Comparison of ENCODE assay signal across 11 cellular contexts in the genomic region with DNA sequence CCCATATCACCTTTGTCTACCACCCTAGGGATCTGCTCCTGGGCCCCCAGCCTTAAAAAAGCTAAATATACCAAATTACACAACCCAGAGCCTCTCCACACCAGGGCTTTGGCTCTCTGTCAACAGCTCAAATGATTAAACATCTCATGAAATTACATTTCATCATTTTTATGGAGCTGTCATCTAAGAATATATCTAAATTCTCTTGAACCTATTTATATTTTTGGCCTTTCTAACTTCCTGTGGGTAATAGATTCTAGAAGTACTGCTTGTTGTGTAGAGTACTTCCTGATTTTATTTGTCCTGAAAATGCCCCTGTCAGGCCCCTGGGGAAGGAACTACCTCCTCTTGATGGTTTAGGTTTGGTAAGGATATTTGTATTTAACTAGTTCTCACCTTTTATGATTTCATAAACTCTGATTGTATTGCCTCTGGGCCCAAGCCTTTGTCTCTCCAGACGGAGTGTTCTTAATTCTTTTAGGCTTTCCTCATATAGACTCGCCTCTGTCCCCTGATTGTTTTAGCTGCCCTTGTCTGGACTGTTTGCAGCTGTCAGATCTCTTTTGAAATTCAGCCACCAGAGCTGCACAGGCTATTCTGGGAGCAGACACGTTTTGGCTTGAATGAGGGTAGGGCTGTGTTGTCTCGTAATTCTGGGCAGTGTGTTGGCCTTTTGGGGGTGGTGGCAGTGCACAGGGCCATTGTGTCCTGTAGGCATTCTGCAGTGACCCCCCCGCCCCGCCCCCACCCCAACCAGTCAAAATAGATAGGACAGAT. TPM values are rescaled to one million over a fixed set of nuclear protein-coding genes. Genes with fewer than 3 reads are reported as not detected.
DNase-seq lines count a peak whose midpoint lies in the region; ATAC-seq and TF ChIP-seq lines count a peak whose summit lies in the region.
"Had no signal": no experiment of that assay in that cellular context is flagged by ENCODE, and none has a peak within 500 bp of the region (broad histone marks: within the 10 kb centered on the region; RNA-seq: fewer than 3 reads in every experiment).

No MANE protein-coding gene starts in this region.

- TF ChIP-seq RAD21 in SK-N-SH (IDR thresholded peaks at IDR 0.05; ENCODE audit: low read length) = no peak

- DNase-seq in MM.1S = peak; percentile 68
- DNase-seq in SK-N-SH = peak; percentile 63
- no peak for DNase-seq in right cardiac atrium
- DNase-seq in superior temporal gyrus (ENCODE audit: extremely low spot score) = peak; percentile 35
- DNase-seq in amniotic stem cell (lab: John Stamatoyannopoulos, UW) = no peak
- DNase-seq in activated gamma-delta T cell treated with Interleukin-2 at 50 U/mL for 16 hours = no peak
- no peak for DNase-seq in G401 (ENCODE audit: low spot score)
- DNase-seq: mesenchymal stem cell; stimulated activated CD4-positive, alpha-beta T cell treated with anti-CD3 and anti-CD28 coated beads, Interleukin-15, amount 100 ng/mL, for 24 hours had no signal

- in situ Hi-C loops in G401 (cut with HindIII; ENCODE audit: low sequenced_read_pairs) = no loop called here

- H3K4me1 ChIP-seq in MM.1S (ENCODE audit: low read length) (peaks cover 19% of the 10 kb centered on the region), SK-N-SH (ENCODE audit: control insufficient read depth in 1 of 2, insufficient read depth in 2 of 2, low read depth in 1 of 2, low read length in 1 of 2) (peaks cover 0 to 19% of the 10 kb centered on the region in 2 experiments; a peak in 2 of 4 replicates), right cardiac atrium (ENCODE audit: control insufficient read depth, insufficient read depth, low read length) (peaks cover 9% of the 10 kb centered on the region)

- H3K9me3 ChIP-seq in MM.1S (replicated peaks; ENCODE audit: insufficient read depth, low read length) (no peaks in the 10 kb centered on the region), SK-N-SH (no peaks in the 10 kb centered on the region), right cardiac atrium (ENCODE audit: control insufficient read depth, low read length) (no peaks in the 10 kb centered on the region)

- TF ChIP-seq CTCF in MM.1S (IDR thresholded peaks at IDR 0.05; ENCODE audit: low read length) = no peak
- no peak for TF ChIP-seq CTCF in SK-N-SH (IDR thresholded peaks at IDR 0.05)

- intact Hi-C loops in right cardiac atrium (cut with DNase I) = no loop called here

- H3K4me3 ChIP-seq in MM.1S (ENCODE audit: low read length) (no peak overlapping the region), SK-N-SH (ENCODE audit: low read depth in 2 of 2, low read length in 1 of 2) (no peak overlapping the region), right cardiac atrium (ENCODE audit: low read length) (no peak overlapping the region)

- no peak overlapping the region for H3K9ac ChIP-seq in MM.1S (ENCODE audit: low read length)
- no peak overlapping the region for H3K9ac ChIP-seq in SK-N-SH

- H3K9me2 ChIP-seq in MM.1S (replicated peaks; ENCODE audit: insufficient read depth, low read length) (no peaks in the 10 kb centered on the region), SK-N-SH (no peaks in the 10 kb centered on the region)

- CTCF ChIA-PET in SK-N-SH (lab: Yijun Ruan, JAX) = interaction anchor here (0.5 to 2.6 kb wide), 10 partner anchors 9 to 203 kb away, joined by 3 to 17 read pairs (median 4); no protein-coding TSS in a partner anchor

- peak overlapping the region; percentile 25 for H2AFZ ChIP-seq in MM.1S (ENCODE audit: low read length)
- no peak overlapping the region for H2AFZ ChIP-seq in SK-N-SH (ENCODE audit: low read depth)

- H4K20me1 ChIP-seq in MM.1S (ENCODE audit: insufficient read depth, low read length) (no peaks in the 10 kb centered on the region), SK-N-SH (ENCODE audit: insufficient read depth) (no peaks in the 10 kb centered on the region)

- H3K79me2 ChIP-seq in MM.1S (ENCODE audit: low read length) (no peaks in the 10 kb centered on the region), SK-N-SH (ENCODE audit: insufficient read depth) (no peaks in the 10 kb centered on the region)

- H3F3A ChIP-seq in MM.1S (ENCODE audit: insufficient read depth, low read length) (0 out of 2 replicates have a peak, but pooled peaks cover 2% of the 10 kb centered on the region), SK-N-SH (replicated peaks; ENCODE audit: insufficient read depth) (no peaks in the 10 kb centered on the region)

- H3K4me2 ChIP-seq in MM.1S (ENCODE audit: low read depth, low read length) (peak overlapping the region; percentile 28; the same call in 1 of the 2 replicates), SK-N-SH (no peak overlapping the region)

- 26% methylated on average over 5 of the region's 6 CpGs for WGBS in SK-N-SH (ENCODE audit: low lambda C conversion rate)
- 8% methylated on average over 6 of the region's 6 CpGs for WGBS in right cardiac atrium

- ATAC-seq in right cardiac atrium = peak; percentile 83 to 88

- H3K36me3 ChIP-seq in MM.1S (replicated peaks; ENCODE audit: insufficient read depth, low read length) (no peaks in the 10 kb centered on the region), SK-N-SH (replicated peaks in 1 of 2; ENCODE audit: control insufficient read depth in 1 of 2, insufficient read depth in 2 of 2, low read length in 1 of 2) (no peaks in the 10 kb centered on the region)

- H3K27ac ChIP-seq in MM.1S (ENCODE audit: low read length) = peak overlapping the region; percentile 53; the same call in 1 of the 2 replicates
- H3K27ac ChIP-seq in SK-N-SH (ENCODE audit: low read depth in 2 of 2, low read length in 1 of 2) = peak overlapping the region in 1 of 2 experiments; percentile 87; a peak in 2 of 4 replicates
- H3K27ac ChIP-seq in right cardiac atrium (ENCODE audit: low read length) = peak overlapping the region; percentile 88

- POLR2A ChIA-PET in SK-N-SH (lab: Yijun Ruan, JAX) = interaction anchor here (0.7 to 0.9 kb wide), 2 partner anchors 17 to 29 kb away, joined by 3 read pairs; no protein-coding TSS in a partner anchor

- H3K27me3 ChIP-seq in MM.1S (replicated peaks; ENCODE audit: insufficient read depth, low read length) (no peaks in the 10 kb centered on the region), SK-N-SH (ENCODE audit: insufficient read depth) (no peaks in the 10 kb centered on the region), right cardiac atrium (ENCODE audit: control insufficient read depth, insufficient read depth) (no peaks in the 10 kb centered on the region)

- TF ChIP-seq EP300 in SK-N-SH (IDR thresholded peaks at IDR 0.05; ENCODE audit: borderline replicate concordance in 1 of 2, low read depth in 1 of 2, low read length in 1 of 2) = no peak

TF ChIP-seq in SK-N-SH, 30 proteins besides CTCF, POLR2A, EP300 and RAD21:
- TF ChIP-seq, protein P1, sequence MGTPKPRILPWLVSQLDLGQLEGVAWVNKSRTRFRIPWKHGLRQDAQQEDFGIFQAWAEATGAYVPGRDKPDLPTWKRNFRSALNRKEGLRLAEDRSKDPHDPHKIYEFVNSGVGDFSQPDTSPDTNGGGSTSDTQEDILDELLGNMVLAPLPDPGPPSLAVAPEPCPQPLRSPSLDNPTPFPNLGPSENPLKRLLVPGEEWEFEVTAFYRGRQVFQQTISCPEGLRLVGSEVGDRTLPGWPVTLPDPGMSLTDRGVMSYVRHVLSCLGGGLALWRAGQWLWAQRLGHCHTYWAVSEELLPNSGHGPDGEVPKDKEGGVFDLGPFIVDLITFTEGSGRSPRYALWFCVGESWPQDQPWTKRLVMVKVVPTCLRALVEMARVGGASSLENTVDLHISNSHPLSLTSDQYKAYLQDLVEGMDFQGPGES (IDR thresholded peaks at IDR 0.05; ENCODE audit: low read depth, low read length) = no peak
- TF ChIP-seq MXI1 (IDR thresholded peaks at IDR 0.05; ENCODE audit: low read depth, low read length) = peak; percentile 83
TF ChIP-seq in SK-N-SH: peak in this region for 1.

RNA-seq across cellular contexts. Expression of a gene that starts 16.6 kb away (rescaled TPM):
- polyA plus RNA-seq in SK-N-SH (2012; rRNA removed) (not detected in 2 replicates), right cardiac atrium (not detected)
- polyA plus RNA-seq in SK-N-SH (2012; cell fraction: cytosol; rRNA removed) = not detected in 2 replicates
- polyA plus RNA-seq in SK-N-SH (2012; cell fraction: nucleus; rRNA removed) = not detected in 2 replicates
- not detected for total RNA-seq in right cardiac atrium
- not detected in 2 replicates for total RNA-seq in G401 (2014; rRNA removed; shearing (Covaris generic))
- total RNA-seq: subcutaneous adipose tissue had no signal
- polyA plus RNA-seq: esophagus had no signal

RNA-seq across cellular contexts. Expression of a gene that starts 42.9 kb away (rescaled TPM):
- polyA plus RNA-seq in SK-N-SH (2012; rRNA removed) = 4.4 and 5.5 TPM in 2 replicates
- 1.3 and 2.0 TPM in 2 replicates for polyA plus RNA-seq in SK-N-SH (2012; cell fraction: cytosol; rRNA removed)
- polyA plus RNA-seq in SK-N-SH (2012; cell fraction: nucleus; rRNA removed) = 39.4 and 55.6 TPM in 2 replicates
- 10 to 100 TPM; 14.0 to 50.3 (median 29.4) TPM for total RNA-seq in right cardiac atrium
- 29.3 TPM for polyA plus RNA-seq in right cardiac atrium
- 2.1 and 3.4 TPM in 2 replicates for total RNA-seq in G401 (2014; rRNA removed; shearing (Covaris generic))

RNA-seq across cellular contexts. Expression of a gene that starts 58.3 kb away (rescaled TPM):
- polyA plus RNA-seq in SK-N-SH (2012; rRNA removed) = 3.2 and 4.8 TPM in 2 replicates
- 1.6 and 2.5 TPM in 2 replicates for polyA plus RNA-seq in SK-N-SH (2012; cell fraction: cytosol; rRNA removed)
- polyA plus RNA-seq in SK-N-SH (2012; cell fraction: nucleus; rRNA removed) = 2.3 and 2.4 TPM in 2 replicates
- total RNA-seq in right cardiac atrium = 10 to 100 TPM; 14.8 to 26.3 (median 22.5) TPM
- polyA plus RNA-seq in right cardiac atrium = 32.9 TPM
- 8.4 and 13.2 TPM in 2 replicates for total RNA-seq in G401 (2014; rRNA removed; shearing (Covaris generic))

Comparison
In these comparisons a context has a peak if more than half of its experiments do, and no peak if none do; other contexts are left out.
1. DNase-seq: peak in MM.1S (single experiment), SK-N-SH (single experiment) and superior temporal gyrus (single experiment); none in right cardiac atrium (0 of 3), amniotic stem cell (single experiment), activated gamma-delta T cell treated with Interleukin-2 at 50 U/mL for 16 hours (single experiment) and G401 (single experiment).